23 cellular contexts compared by ENCODE assay signal in genomic region chr9:135141183-135141774, GRCh38.
"Had no signal": no experiment of that assay in that cellular context is flagged by ENCODE, and none has a peak within 500 bp of the region (broad histone marks: within the 10 kb centered on the region; RNA-seq: fewer than 3 reads in every experiment).

No MANE protein-coding gene starts in this region.

- H3K4me1 ChIP-seq: transverse colon, upper lobe of left lung had no signal

- H3K27ac ChIP-seq: hepatocyte, left ventricle myocardium inferior, ovary, right atrium auricular region, skin epidermis, stomach, testis, thyroid gland, transverse colon, upper lobe of left lung had no signal

- H2AFZ ChIP-seq: hepatocyte had no signal

- H3K4me3 ChIP-seq: hepatocyte, left ventricle myocardium inferior, lung, ovary, right atrium auricular region, skin epidermis, stomach, testis, thyroid gland, transverse colon, upper lobe of left lung had no signal

- ATAC-seq: natural killer cell; sciatic nerve; stimulated activated naive B cell treated with anti-CD40 and anti-IgM and Interleukin-4, amounts not matched to agents 10 μg/mL and 1 μg/mL and 100 μg/mL, for 72 hours; stimulated activated naive CD8-positive, alpha-beta T cell treated with anti-CD3 and anti-CD28 coated beads, Interleukin-15, Interleukin-2, amounts not matched to agents 100 U/mL and 50 U/mL, for 24 hours had no signal

- H3K4me2 ChIP-seq: hepatocyte had no signal

- H3K9me3 ChIP-seq: ovary, right atrium auricular region, testis, thyroid gland, transverse colon, upper lobe of left lung had no signal

- H3K36me3 ChIP-seq: left ventricle myocardium inferior, ovary, right atrium auricular region, stomach, thyroid gland, transverse colon, upper lobe of left lung had no signal

- H3K79me2 ChIP-seq: hepatocyte had no signal

- DNase-seq: islet precursor cell; left ventricle myocardium inferior; mesendoderm; naive B cell; natural killer cell; nephron progenitor cell; ovary; stimulated activated CD4-positive, alpha-beta T cell treated with anti-CD3 and anti-CD28 coated beads, Interleukin-12 subunit alpha, Interleukin-12 subunit beta, amount 100 ng/mL, for 4 hours; stimulated activated CD4-positive, alpha-beta T cell treated with anti-CD3 and anti-CD28 coated beads, Interleukin-15, amount 100 ng/mL, for 24 hours; stimulated activated CD4-positive, alpha-beta T cell treated with anti-CD3 and anti-CD28 coated beads, Interleukin-2, amount 100 ng/mL, for 24 hours; stimulated activated CD4-positive, alpha-beta T cell treated with anti-CD3 and anti-CD28 coated beads, Interleukin-4, amount 100 ng/mL, for 1 hour; stimulated activated naive B cell treated with anti-CD40 and anti-IgM and Interleukin-4, amounts not matched to agents 10 μg/mL and 1 μg/mL and 100 μg/mL, for 72 hours; stimulated activated naive CD8-positive, alpha-beta T cell treated with anti-CD3 and anti-CD28 coated beads, Interleukin-15, Interleukin-2, amounts not matched to agents 100 U/mL and 50 U/mL, for 24 hours; stomach; testis; thyroid gland; transverse colon; upper lobe of left lung had no signal

- H3K27me3 ChIP-seq: hepatocyte, ovary, right atrium auricular region, testis, thyroid gland, transverse colon, upper lobe of left lung had no signal
